8 cellular contexts compared by ENCODE assay signal in genomic region chr6:43076093-43076927, GRCh38. TPM values are rescaled to one million over a fixed set of nuclear protein-coding genes. Genes with fewer than 3 reads are reported as not detected.
A peak's percentile ranks its signal among the peaks of the same experiment; 100 is the strongest.
DNase-seq lines count a peak whose midpoint lies in the region; ATAC-seq and TF ChIP-seq lines count a peak whose summit lies in the region.

PTK7 (plus strand) TSS chr6:43076314; CDS start chr6:43076489, 175 bp downstream.

- no TSS peak for BruUV-seq in A673 (replicated peaks; lab: Mats Ljungman, UMichigan)

- POLR2A ChIA-PET in A673 (lab: Charles Lee; ENCODE audit: low non-redundant PET), result no interaction called here

- intact Hi-C loops in A673 (cut with micrococcal nuclease; ENCODE audit: unreplicated experiment), result no loop called here
- intact Hi-C loops in left cardiac atrium (cut with DNase I), result loop anchor here (10.0 kb wide), 1 partner anchor 58 kb away; no protein-coding TSS in a partner anchor
- intact Hi-C loops in prostate gland (cut with DNase I), result no loop called here

- peaks cover 18% of the 10 kb centered on the region for H3K27me3 Mint-ChIP-seq in activated naive CD8-positive, alpha-beta T cell treated with anti-CD3 and anti-CD28 coated beads for 36 hours

- H3K9me3 ChIP-seq in A673 (ENCODE audit: low read depth, low read length, poor library complexity, severe bottlenecking) (no peaks in the 10 kb centered on the region), prostate gland (no peaks in the 10 kb centered on the region)

- DNase-seq in A673 (ENCODE audit: low spot score), result peak; percentile 90
- no peak for DNase-seq in GM12864 (ENCODE audit: low read depth)
- peak; percentile 96 for DNase-seq in NCI-H69 (lab: John Stamatoyannopoulos, UW)
- DNase-seq in activated naive CD8-positive, alpha-beta T cell treated with anti-CD3 and anti-CD28 coated beads for 36 hours, result peak; percentile 49
- peak; percentile 29 for DNase-seq in left cardiac atrium
- peak; percentile 70 for DNase-seq in prostate gland (ENCODE audit: low spot score)

- H3K27ac ChIP-seq in A673 (ENCODE audit: low read depth, low read length, poor library complexity, severe bottlenecking) (peak within 1 kb of the TSS; percentile 91), prostate gland (peak within 1 kb of the TSS; percentile 68 to 78)

- H3K4me1 Mint-ChIP-seq in activated naive CD8-positive, alpha-beta T cell treated with anti-CD3 and anti-CD28 coated beads for 36 hours, result peaks cover 3% of the 10 kb centered on the region

- no peak within 1 kb of the TSS for H3K27ac Mint-ChIP-seq in activated naive CD8-positive, alpha-beta T cell treated with anti-CD3 and anti-CD28 coated beads for 36 hours

- H3K4me1 ChIP-seq in A673 (ENCODE audit: insufficient read depth, low read length, poor library complexity, severe bottlenecking) (peaks cover 27% of the 10 kb centered on the region), prostate gland (replicated peaks) (peaks cover 8% of the 10 kb centered on the region)

- under 1% methylated on average over 43 of the region's 92 CpGs for WGBS in prostate gland

- H3K36me3 Mint-ChIP-seq in activated naive CD8-positive, alpha-beta T cell treated with anti-CD3 and anti-CD28 coated beads for 36 hours, result no peaks in the 10 kb centered on the region

- TF ChIP-seq POLR2A in prostate gland (IDR thresholded peaks at IDR 0.05), result peak; percentile 30

- H3K4me3 ChIP-seq in A673 (ENCODE audit: low read depth, low read length, poor library complexity, severe bottlenecking) (peak within 1 kb of the TSS; percentile 98), GM12864 (ENCODE audit: low read depth, low read length) (peak within 1 kb of the TSS; percentile 26), prostate gland (peak within 1 kb of the TSS; percentile 73 to 79)

- H3K4me3 Mint-ChIP-seq in activated naive CD8-positive, alpha-beta T cell treated with anti-CD3 and anti-CD28 coated beads for 36 hours, result peak within 1 kb of the TSS; percentile 66

- TF ChIP-seq CTCF in A673 (conservative IDR thresholded peaks at IDR 0.05; ENCODE audit: low read depth, low read length), result no peak
- TF ChIP-seq CTCF in GM12864 (IDR thresholded peaks at IDR 0.05; ENCODE audit: low read depth, low read length, missing control alignments), result no peak
- no peak for TF ChIP-seq CTCF in prostate gland (IDR thresholded peaks at IDR 0.05)

- CTCF ChIA-PET in A673 (lab: Charles Lee), result interaction anchor here (0.6 to 1.3 kb wide), 3 partner anchors 62 to 168 kb away, joined by 3 to 8 read pairs (median 6); partner anchors contain the start of genes KLHDC3 and MEA1

- ATAC-seq in left cardiac atrium (peak; percentile 78 to 88), HG03432 (IDR thresholded peaks at IDR 0.05; ENCODE audit: unreplicated experiment) (no peak), GM18909 (IDR thresholded peaks at IDR 0.05; ENCODE audit: poor library complexity, unreplicated experiment) (no peak)

- no peaks in the 10 kb centered on the region for H3K36me3 ChIP-seq in A673 (ENCODE audit: insufficient read depth, low read length, poor library complexity, severe bottlenecking)
- no peaks in the 10 kb centered on the region for H3K36me3 ChIP-seq in prostate gland

- H3K27me3 ChIP-seq in A673 (replicated peaks; ENCODE audit: insufficient read depth, low read depth, low read length, poor library complexity) (no peaks in the 10 kb centered on the region), prostate gland (replicated peaks; ENCODE audit: insufficient read depth) (no peaks in the 10 kb centered on the region)

- H3K9me3 Mint-ChIP-seq in activated naive CD8-positive, alpha-beta T cell treated with anti-CD3 and anti-CD28 coated beads for 36 hours, result no peaks in the 10 kb centered on the region

RNA-seq across cellular contexts. Expression of gene PTK7, which starts in this region (rescaled TPM):
- total RNA-seq in A673 (2021), result 84.5 and 95.8 TPM in 2 replicates
- total RNA-seq in activated naive CD8-positive, alpha-beta T cell treated with anti-CD3 and anti-CD28 coated beads for 36 hours, result 1 to 10 TPM; 3.3 to 3.9 TPM
- 1 to 10 TPM; 6.6 to 7.8 TPM for total RNA-seq in left cardiac atrium
- 10 to 100 TPM; 83.3 to 85.2 TPM for total RNA-seq in prostate gland

Comparison
In these comparisons a context has a peak if more than half of its experiments do, and no peak if none do; other contexts are left out.
1. H3K4me3 ChIP-seq: peak in every context shown above with its lines; median percentile 98 in A673; 76 in prostate gland; 26 in GM12864.
2. ATAC-seq: peak in left cardiac atrium (2 of 2); none in HG03432 (single experiment) and GM18909 (single experiment).
3. intact Hi-C loops: an anchor here in left cardiac atrium (10.0 kb wide); none called in A673 and prostate gland.